ENCODE assay signal across 9 cellular contexts in genomic region chr3:45182915-45183881, GRCh38. TPM values are rescaled to one million over a fixed set of nuclear protein-coding genes. Genes with fewer than 3 reads are reported as not detected.
A peak's percentile ranks its signal among the peaks of the same experiment; 100 is the strongest.
DNase-seq lines count a peak whose midpoint lies in the region; ATAC-seq, FAIRE-seq and TF ChIP-seq lines count a peak whose summit lies in the region.
"Had no signal": no experiment of that assay in that cellular context is flagged by ENCODE, and none has a peak within 500 bp of the region (broad histone marks: within the 10 kb centered on the region; RNA-seq: fewer than 3 reads in every experiment).

No MANE protein-coding gene starts in this region.

- intact Hi-C loops in left lung (cut with DNase I): no loop called here

- peak; percentile 38 for DNase-seq in 8988T
- DNase-seq in HPDE6-E6E7 (ENCODE audit: extremely low spot score): peak; percentile 58
- DNase-seq in amniotic epithelial cell (ENCODE audit: low read depth): peak; percentile 67
- peak in 1 of 2 donors; percentile 64 for DNase-seq in left lung
- no peak for DNase-seq in medulla oblongata (ENCODE audit: extremely low spot score)
- DNase-seq in GM12891 (ENCODE audit: insufficient read length, low spot score): no peak
- DNase-seq in NCI-H1092 treated with DMSO at 0.1 percent for 48 hours (lab: John Stamatoyannopoulos, UW): no peak

- H3K27ac ChIP-seq in left lung: peak overlapping the region; percentile 14 to 44

- H3K9me3 ChIP-seq in left lung: no peaks in the 10 kb centered on the region

- H3K4me3 ChIP-seq in left lung: no peak overlapping the region

- no peak for TF ChIP-seq CTCF in left lung (IDR thresholded peaks at IDR 0.05)

- H3K4me1 ChIP-seq in left lung: no peaks in the 10 kb centered on the region

- FAIRE-seq in GM12891 (lab: Jason Lieb, UNC): no peak

- no peak for TF ChIP-seq POLR2A in GM12891 (IDR thresholded peaks at IDR 0.05; ENCODE audit: low read depth, low read length)

- peaks cover 0 to 4% of the 10 kb centered on the region in 2 donors for H3K27me3 ChIP-seq in left lung

- ATAC-seq in left lung (peak; percentile 98), GM21717 (IDR thresholded peaks at IDR 0.05; ENCODE audit: unreplicated experiment) (no peak)

- no peaks in the 10 kb centered on the region for H3K36me3 ChIP-seq in left lung

TF ChIP-seq in GM12891, 5 proteins besides CTCF, POLR2A, EP300 and RAD21:
- TF ChIP-seq PAX5 (IDR thresholded peaks at IDR 0.05; ENCODE audit: insufficient read depth, low read length, severe bottlenecking) (no peak), POLR2AphosphoS5 (IDR thresholded peaks at IDR 0.05; ENCODE audit: low read depth, low read length) (no peak), TAF1 (IDR thresholded peaks at IDR 0.05; ENCODE audit: low read depth, low read length) (no peak), POU2F2 (IDR thresholded peaks at IDR 0.05; ENCODE audit: low read depth, low read length) (no peak), SPI1 (IDR thresholded peaks at IDR 0.05; ENCODE audit: low read depth, low read length) (no peak)

RNA-seq across cellular contexts. Expression of gene CDCP1, which starts 37.0 kb away (rescaled TPM):
- 10 to 100 TPM; 24.3 to 31.4 TPM for total RNA-seq in left lung
- 0.01 TPM for polyA plus RNA-seq in GM12891 (2012; ENCODE audit: low read depth, missing spikeins)

RNA-seq across cellular contexts. Expression of gene TMEM158, which starts 42.9 kb away (rescaled TPM):
- 1 to 10 TPM; 3.6 to 3.7 TPM for total RNA-seq in left lung
- not detected for polyA plus RNA-seq in GM12891 (2012; ENCODE audit: low read depth, missing spikeins)
- total RNA-seq: T-helper 1 cell treated with Interleukin-12 subunit alpha and Interleukin-12 subunit beta and Interleukin-4 antibody, amounts not matched to agents 30 ng/mL and 1 ng/mL, for 36 hours had no signal

Comparison
In these comparisons a context has a peak if more than half of its experiments do, and no peak if none do; other contexts are left out.
1. DNase-seq: peak in 8988T (single experiment), HPDE6-E6E7 (single experiment) and amniotic epithelial cell (single experiment); none in medulla oblongata (single experiment), GM12891 (single experiment) and NCI-H1092 treated with DMSO at 0.1 percent for 48 hours (single experiment).